ENCODE assay signal across 8 cellular contexts in the genomic region with DNA sequence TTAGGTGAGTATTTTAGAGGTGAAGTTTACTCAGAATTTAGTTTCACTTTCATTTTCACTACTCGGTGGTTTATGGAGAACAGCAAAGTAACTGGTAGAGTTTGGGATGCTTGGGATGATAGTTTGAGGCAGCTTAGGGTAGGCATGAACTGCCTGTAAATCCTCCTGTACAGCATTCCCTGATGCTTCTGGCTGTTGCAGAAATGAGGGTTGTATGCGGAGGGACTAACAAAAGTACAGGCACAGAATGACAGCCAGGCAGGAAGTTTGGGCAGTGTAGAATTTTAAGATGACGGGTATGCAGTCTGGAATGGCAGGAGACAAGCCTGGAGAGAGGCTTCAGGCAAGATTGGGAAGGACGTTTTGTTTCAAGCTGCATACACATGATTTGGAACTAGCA. TPM values are rescaled to one million over a fixed set of nuclear protein-coding genes. Genes with fewer than 3 reads are reported as not detected.
DNase-seq lines count a peak whose midpoint lies in the region; ATAC-seq and TF ChIP-seq lines count a peak whose summit lies in the region.

No MANE protein-coding gene starts in this region.

- peak in 2 of 3 donors; percentile 29 to 63 for ATAC-seq in natural killer cell

- H3K27me3 ChIP-seq in BLaER1 (no peaks in the 10 kb centered on the region), duodenal mucosa (ENCODE audit: control insufficient read depth in 1 of 2, insufficient read depth in 2 of 2, low read length in 2 of 2) (no peaks in the 10 kb centered on the region)

- TF ChIP-seq CTCF in natural killer cell (IDR thresholded peaks at IDR 0.05), result no peak

- H3K4me2 ChIP-seq in BLaER1, result peak overlapping the region; percentile 65

- H3K4me1 ChIP-seq in BLaER1, result peaks cover 22% of the 10 kb centered on the region
- H3K4me1 ChIP-seq in duodenal mucosa (ENCODE audit: control insufficient read depth in 1 of 2, insufficient read depth in 2 of 2, low read length in 2 of 2), result peaks cover 23 to 27% of the 10 kb centered on the region in 2 donors

- no peaks in the 10 kb centered on the region for H3K27me3 Mint-ChIP-seq in natural killer cell (ENCODE audit: low read depth in 2 of 2)

- H3K4me3 ChIP-seq in BLaER1, result no peak overlapping the region
- peak overlapping the region; percentile 53 to 62 for H3K4me3 ChIP-seq in duodenal mucosa (ENCODE audit: low read depth in 1 of 2, low read length in 2 of 2)

- H3K27ac Mint-ChIP-seq in natural killer cell, result peak overlapping the region; percentile 88 to 92

- H3K4me3 Mint-ChIP-seq in natural killer cell, result peak overlapping the region; percentile 87

- peaks cover 41% of the 10 kb centered on the region for H4K20me1 ChIP-seq in BLaER1

- peak; percentile 72 for DNase-seq in OCI-M1 (lab: John Stamatoyannopoulos, UW)
- DNase-seq in natural killer cell, result no peak
- no peak for DNase-seq in NCI-H345 treated with DMSO at 0.1 percent for 48 hours (lab: John Stamatoyannopoulos, UW; ENCODE audit: unreplicated experiment)
- DNase-seq in UCSD-AML1 (lab: John Stamatoyannopoulos, UW; ENCODE audit: unreplicated experiment), result no peak
- no peak for DNase-seq in islet precursor cell
- no peak for DNase-seq in cerebellum (ENCODE audit: low spot score)

- H3K27ac ChIP-seq in BLaER1 (no peak overlapping the region), duodenal mucosa (ENCODE audit: low read depth, low read length) (no peak overlapping the region)

- H3K9me3 ChIP-seq in BLaER1 (no peaks in the 10 kb centered on the region), duodenal mucosa (ENCODE audit: control insufficient read depth in 1 of 2, low read length in 2 of 2) (no peaks in the 10 kb centered on the region)

- peaks cover 40 to 48% of the 10 kb centered on the region in 2 donors for H3K4me1 Mint-ChIP-seq in natural killer cell

- H3K36me3 ChIP-seq in BLaER1, result peaks cover 85% of the 10 kb centered on the region
- H3K36me3 ChIP-seq in duodenal mucosa (ENCODE audit: control insufficient read depth in 1 of 2, insufficient read depth in 2 of 2, low read length in 2 of 2), result peaks cover 20 to 57% of the 10 kb centered on the region in 2 donors

- intact Hi-C loops in natural killer cell (cut with micrococcal nuclease), result loop anchor here (5.0 kb wide), 2 partner anchors 34 to 49 kb away; a partner anchor contains a TSS

- no peaks in the 10 kb centered on the region for H3K9me3 Mint-ChIP-seq in natural killer cell

- H3K9ac ChIP-seq in BLaER1 (no peak overlapping the region), duodenal mucosa (ENCODE audit: low read depth in 1 of 2, low read length in 2 of 2) (peak overlapping the region in 1 of 2 donors; percentile 26)

- H3K36me3 Mint-ChIP-seq in natural killer cell, result no peaks in the 10 kb centered on the region

RNA-seq across cellular contexts. Expression of a gene that starts 48.0 kb away (rescaled TPM):
- total RNA-seq in natural killer cell (10 to 100 TPM; 36.7 to 49.7 (median 45.3) TPM), cerebellum (24.7 TPM)

RNA-seq across cellular contexts. Expression of a gene that starts 49.9 kb away (rescaled TPM):
- 10 to 100 TPM; 87.7 to 96.1 (median 91.5) TPM for total RNA-seq in natural killer cell
- total RNA-seq in cerebellum, result 72.9 TPM
